In the genomic region with DNA sequence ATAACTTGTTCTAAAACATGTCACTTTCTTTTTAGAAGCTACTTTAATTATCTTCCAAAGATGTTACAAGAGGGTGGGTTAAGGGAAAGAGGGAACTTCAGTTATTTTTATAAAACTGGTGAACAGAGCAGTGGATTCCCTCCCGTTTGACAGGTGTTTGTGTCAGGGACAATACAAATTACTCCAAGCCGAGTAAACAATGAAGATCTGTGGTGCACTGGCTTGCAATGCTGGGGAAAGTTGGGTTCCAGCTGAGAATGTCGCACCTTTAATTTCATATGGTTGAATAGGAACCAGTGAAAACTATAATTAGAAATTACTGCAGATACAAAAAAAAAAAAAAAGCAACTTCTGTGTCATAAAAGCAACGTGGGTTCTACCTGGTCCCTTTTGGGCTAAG, we compare ENCODE assay signal across 25 cellular contexts.
"Had no signal": no experiment of that assay in that cellular context is flagged by ENCODE, and none has a peak within 500 bp of the region (broad histone marks: within the 10 kb centered on the region; RNA-seq: fewer than 3 reads in every experiment).

No MANE protein-coding gene starts in this region.

- H3K36me3 Mint-ChIP-seq: immature natural killer cell; memory B cell; mesothelial cell of epicardium; natural killer cell treated with Interleukin-12 subunit alpha and Interleukin-12 subunit beta and Interleukin-15 and Interleukin-18, amount 100 ng/mL, for 72 hours; neural progenitor cell; stimulated activated naive B cell treated with anti-CD40 and anti-IgM and Interleukin-4, amounts not matched to agents 10 μg/mL and 1 μg/mL and 100 μg/mL, for 72 hours had no signal

- H3K4me3 ChIP-seq: left ventricle myocardium inferior, lower lobe of right lung, neural progenitor cell, ovary, right atrium auricular region, sigmoid colon, skin epidermis, thoracic aorta, transverse colon had no signal

- H3K36me3 ChIP-seq: left ventricle myocardium inferior, lower lobe of right lung, neural progenitor cell, ovary, right atrium auricular region, sigmoid colon, thoracic aorta, transverse colon had no signal

- H3K27ac Mint-ChIP-seq: endodermal cell; immature natural killer cell; memory B cell; mesothelial cell of epicardium; natural killer cell treated with Interleukin-12 subunit alpha and Interleukin-12 subunit beta and Interleukin-15 and Interleukin-18, amount 100 ng/mL, for 72 hours; neural progenitor cell; stimulated activated naive B cell treated with anti-CD40 and anti-IgM and Interleukin-4, amounts not matched to agents 10 μg/mL and 1 μg/mL and 100 μg/mL, for 72 hours; stimulated activated naive CD8-positive, alpha-beta T cell treated with anti-CD3 and anti-CD28 coated beads, Interleukin-15, amount 100 ng/mL, for 72 hours had no signal

- H3K4me1 Mint-ChIP-seq: immature natural killer cell; memory B cell; stimulated activated naive B cell treated with anti-CD40 and anti-IgM and Interleukin-4, amounts not matched to agents 10 μg/mL and 1 μg/mL and 100 μg/mL, for 72 hours; stimulated activated naive CD8-positive, alpha-beta T cell treated with anti-CD3 and anti-CD28 coated beads, Interleukin-15, amount 100 ng/mL, for 72 hours had no signal

- H3K27me3 ChIP-seq: neural progenitor cell, ovary, right atrium auricular region, sigmoid colon had no signal

- DNase-seq: dermis blood vessel endothelial cell; endodermal cell; erythroblast; foreskin keratinocyte; immature natural killer cell; kidney; left cardiac atrium; left ventricle myocardium inferior; lower lobe of right lung; nucleus accumbens; ovary; sigmoid colon; stimulated activated CD4-positive, alpha-beta T cell treated with anti-CD3 and anti-CD28 coated beads, Interleukin-2, amount 100 ng/mL, for 24 hours; stimulated activated CD4-positive, alpha-beta T cell treated with anti-CD3 and anti-CD28 coated beads, Interleukin-4, amount 100 ng/mL, for 4 hours; stimulated activated naive B cell treated with anti-CD40 and anti-IgM and Interleukin-4, amounts not matched to agents 10 μg/mL and 1 μg/mL and 100 μg/mL, for 72 hours; stimulated activated naive CD8-positive, alpha-beta T cell treated with anti-CD3 and anti-CD28 coated beads, Interleukin-15, amount 100 ng/mL, for 72 hours; substantia nigra; transverse colon had no signal

- H3K4me3 Mint-ChIP-seq: endodermal cell; immature natural killer cell; memory B cell; mesothelial cell of epicardium; natural killer cell treated with Interleukin-12 subunit alpha and Interleukin-12 subunit beta and Interleukin-15 and Interleukin-18, amount 100 ng/mL, for 72 hours; neural progenitor cell; stimulated activated naive B cell treated with anti-CD40 and anti-IgM and Interleukin-4, amounts not matched to agents 10 μg/mL and 1 μg/mL and 100 μg/mL, for 72 hours; stimulated activated naive CD8-positive, alpha-beta T cell treated with anti-CD3 and anti-CD28 coated beads, Interleukin-15, amount 100 ng/mL, for 72 hours had no signal

- H3K9me3 Mint-ChIP-seq: endodermal cell; memory B cell; neural progenitor cell; stimulated activated naive B cell treated with anti-CD40 and anti-IgM and Interleukin-4, amounts not matched to agents 10 μg/mL and 1 μg/mL and 100 μg/mL, for 72 hours; stimulated activated naive CD8-positive, alpha-beta T cell treated with anti-CD3 and anti-CD28 coated beads, Interleukin-15, amount 100 ng/mL, for 72 hours had no signal
